Comparison of ENCODE assay signal across 16 cellular contexts in genomic region chr7:158759245-158759614, GRCh38.
"Had no signal": no experiment of that assay in that cellular context is flagged by ENCODE, and none has a peak within 500 bp of the region (broad histone marks: within the 10 kb centered on the region; RNA-seq: fewer than 3 reads in every experiment).

No MANE protein-coding gene starts in this region.

- H3K27ac ChIP-seq: adrenal gland, epithelial cell of prostate, skin epidermis had no signal

- H3K9me3 ChIP-seq: adrenal gland had no signal

- ATAC-seq: left ventricle myocardium superior, natural killer cell, right cardiac atrium, WTC11 had no signal

- H3K4me3 ChIP-seq: adrenal gland, skin epidermis had no signal

- DNase-seq: activated CD4-positive, alpha-beta T cell treated with anti-CD3 and anti-CD28 coated beads for 48 hours; activated naive CD4-positive, alpha-beta T cell treated with anti-CD3 and anti-CD28 coated beads, Interleukin-2, amount 10 ng/mL, durations not matched to agents 7 days and 5 days; adrenal gland; foreskin melanocyte; left ventricle myocardium superior; mesenchymal stem cell; natural killer cell; posterior cingulate gyrus; right cardiac atrium; stimulated activated CD4-positive, alpha-beta T cell treated with anti-CD3 and anti-CD28 coated beads, Interleukin-15, amount 100 ng/mL, for 24 hours; stimulated activated CD4-positive, alpha-beta T cell treated with anti-CD3 and anti-CD28 coated beads, Interleukin-4, amount 100 ng/mL, for 1 hour; stimulated activated naive CD4-positive, alpha-beta T cell; trophoblast cell had no signal

- H3K4me1 ChIP-seq: adrenal gland had no signal

- H3K27me3 ChIP-seq: adrenal gland had no signal
